In genomic region chr1:39220900-39221870, GRCh38 we compare ENCODE assay signal across 18 cellular contexts. TPM values are rescaled to one million over a fixed set of nuclear protein-coding genes. Genes with fewer than 3 reads are reported as not detected.
DNase-seq lines count a peak whose midpoint lies in the region; ATAC-seq, FAIRE-seq and TF ChIP-seq lines count a peak whose summit lies in the region.
"Had no signal": no experiment of that assay in that cellular context is flagged by ENCODE, and none has a peak within 500 bp of the region (broad histone marks: within the 10 kb centered on the region; RNA-seq: fewer than 3 reads in every experiment).

No MANE protein-coding gene starts in this region.

- POLR2A ChIA-PET in naive thymus-derived CD4-positive, alpha-beta T cell (lab: Charles Lee): interaction anchor here (0.5 to 3.2 kb wide), 13 partner anchors 9 to 802 kb away, joined by 3 to 20 read pairs (median 4); partner anchors contain the start of gene MACF1

- H3K36me3 Mint-ChIP-seq in activated CD4-positive, alpha-beta T cell treated with anti-CD3 and anti-CD28 coated beads, Interleukin-2, amount 10 ng/mL, durations not matched to agents 24 days and 14 days (ENCODE audit: low read depth): peaks cover 34% of the 10 kb centered on the region
- H3K36me3 Mint-ChIP-seq in chondrocyte (ENCODE audit: low read depth): no peaks in the 10 kb centered on the region
- peaks cover 5 to 36% (median 34%) of the 10 kb centered on the region in 5 donors for H3K36me3 Mint-ChIP-seq in naive thymus-derived CD4-positive, alpha-beta T cell

- no peak overlapping the region for H3K27ac ChIP-seq in naive thymus-derived CD4-positive, alpha-beta T cell (ENCODE audit: low read depth, low read length)
- H3K27ac ChIP-seq: tibial nerve had no signal

- FAIRE-seq in GM12892 (lab: Jason Lieb, UNC): no peak
- FAIRE-seq: endometrium had no signal

- no peaks in the 10 kb centered on the region for H3K27me3 ChIP-seq in naive thymus-derived CD4-positive, alpha-beta T cell (ENCODE audit: control insufficient read depth in 2 of 2, insufficient read depth in 2 of 2, low read length in 2 of 2)
- H3K27me3 ChIP-seq: tibial nerve had no signal

- no peak for DNase-seq in activated CD4-positive, alpha-beta T cell treated with anti-CD3 and anti-CD28 coated beads, Interleukin-2, amount 10 ng/mL, durations not matched to agents 24 days and 14 days
- DNase-seq in activated CD4-positive, alpha-beta T cell treated with anti-CD3 and anti-CD28 coated beads for 1 hour: no peak
- DNase-seq in HuH-7 (ENCODE audit: low spot score) (peak; percentile 36), chondrocyte (ENCODE audit: low spot score) (no peak), GM12892 (ENCODE audit: insufficient read length) (no peak), NCI-H2107 treated with DMSO at 0.1 percent for 48 hours (lab: John Stamatoyannopoulos, UW; ENCODE audit: unreplicated experiment) (no peak)
- no peak for DNase-seq in naive thymus-derived CD4-positive, alpha-beta T cell
- DNase-seq: 8988T; activated CD4-positive, CD25-positive, alpha-beta regulatory T cell treated with anti-CD3 and anti-CD28 coated beads, Interleukin-2, amount 50 U/mL, for 72 hours; C1 segment of cervical spinal cord; DMS79 treated with DMSO at 0.1 percent for 48 hours; left ventricle myocardium superior; NCI-H1417 treated with DMSO at 0.1 percent for 48 hours had no signal

- H3K36me3 ChIP-seq in naive thymus-derived CD4-positive, alpha-beta T cell (ENCODE audit: control insufficient read depth in 2 of 3, insufficient read depth in 3 of 3, low read length in 3 of 3): peaks cover 0 to 5% (median 0%) of the 10 kb centered on the region in 3 experiments
- H3K36me3 ChIP-seq: tibial nerve had no signal

- no peak for TF ChIP-seq POLR2A in GM12892 (IDR thresholded peaks at IDR 0.05; ENCODE audit: low read depth, low read length)

- no peak for ATAC-seq in naive thymus-derived CD4-positive, alpha-beta T cell
- ATAC-seq in GM21515 (IDR thresholded peaks at IDR 0.05; ENCODE audit: unreplicated experiment): no peak
- ATAC-seq: left ventricle myocardium superior; Right ventricle myocardium inferior; stimulated activated memory B cell treated with anti-CD40 and anti-IgM and Interleukin-4, amounts not matched to agents 10 μg/mL and 1 μg/mL and 100 μg/mL, for 72 hours had no signal

- H3K4me1 Mint-ChIP-seq in activated CD4-positive, alpha-beta T cell treated with anti-CD3 and anti-CD28 coated beads, Interleukin-2, amount 10 ng/mL, durations not matched to agents 24 days and 14 days: peaks cover 50% of the 10 kb centered on the region
- peaks cover 40% of the 10 kb centered on the region for H3K4me1 Mint-ChIP-seq in chondrocyte (ENCODE audit: low read depth)
- peaks cover 51 to 84% (median 73%) of the 10 kb centered on the region in 7 donors for H3K4me1 Mint-ChIP-seq in naive thymus-derived CD4-positive, alpha-beta T cell

- no peak for TF ChIP-seq CTCF in chondrocyte (IDR thresholded peaks at IDR 0.05)

- H3K27me3 Mint-ChIP-seq in activated CD4-positive, alpha-beta T cell treated with anti-CD3 and anti-CD28 coated beads, Interleukin-2, amount 10 ng/mL, durations not matched to agents 24 days and 14 days: no peaks in the 10 kb centered on the region
- no peaks in the 10 kb centered on the region for H3K27me3 Mint-ChIP-seq in chondrocyte (ENCODE audit: low read depth)
- no peaks in the 10 kb centered on the region for H3K27me3 Mint-ChIP-seq in naive thymus-derived CD4-positive, alpha-beta T cell
- H3K27me3 Mint-ChIP-seq: stimulated activated memory B cell treated with anti-CD40 and anti-IgM and Interleukin-4, amounts not matched to agents 10 μg/mL and 1 μg/mL and 100 μg/mL, for 72 hours had no signal

- CTCF ChIA-PET in naive thymus-derived CD4-positive, alpha-beta T cell (lab: Charles Lee): interaction anchor here (0.6 to 3.0 kb wide), 5 partner anchors 16 to 38 kb away, joined by 3 to 18 read pairs (median 3); no protein-coding TSS in a partner anchor

- H3K9me3 Mint-ChIP-seq in activated CD4-positive, alpha-beta T cell treated with anti-CD3 and anti-CD28 coated beads, Interleukin-2, amount 10 ng/mL, durations not matched to agents 24 days and 14 days: peaks cover 6% of the 10 kb centered on the region
- no peaks in the 10 kb centered on the region for H3K9me3 Mint-ChIP-seq in chondrocyte (ENCODE audit: low read depth)
- H3K9me3 Mint-ChIP-seq in naive thymus-derived CD4-positive, alpha-beta T cell: no peaks in the 10 kb centered on the region
- H3K9me3 Mint-ChIP-seq: stimulated activated memory B cell treated with anti-CD40 and anti-IgM and Interleukin-4, amounts not matched to agents 10 μg/mL and 1 μg/mL and 100 μg/mL, for 72 hours had no signal

- no peaks in the 10 kb centered on the region for H3K9me3 ChIP-seq in naive thymus-derived CD4-positive, alpha-beta T cell (ENCODE audit: control insufficient read depth in 2 of 3, low read length in 3 of 3)
- H3K9me3 ChIP-seq: tibial nerve had no signal

- H3K4me1 ChIP-seq in naive thymus-derived CD4-positive, alpha-beta T cell (ENCODE audit: control insufficient read depth in 2 of 2, insufficient read depth in 2 of 2, low read length in 2 of 2): peaks cover 37 to 42% of the 10 kb centered on the region in 2 donors

- no peak overlapping the region for H3K4me3 ChIP-seq in naive thymus-derived CD4-positive, alpha-beta T cell (ENCODE audit: low read length)
- H3K4me3 ChIP-seq: tibial nerve had no signal

- intact Hi-C loops in activated CD4-positive, alpha-beta T cell treated with anti-CD3 and anti-CD28 coated beads, Interleukin-2, amount 10 ng/mL, durations not matched to agents 24 days and 14 days (cut with micrococcal nuclease): no loop called here
- intact Hi-C loops in naive thymus-derived CD4-positive, alpha-beta T cell (cut with micrococcal nuclease): no loop called here

- peak overlapping the region; percentile 2 for H3K27ac Mint-ChIP-seq in activated CD4-positive, alpha-beta T cell treated with anti-CD3 and anti-CD28 coated beads, Interleukin-2, amount 10 ng/mL, durations not matched to agents 24 days and 14 days
- peak overlapping the region; percentile 34 for H3K27ac Mint-ChIP-seq in chondrocyte (ENCODE audit: unreplicated experiment)
- H3K27ac Mint-ChIP-seq in naive thymus-derived CD4-positive, alpha-beta T cell: peak overlapping the region; percentile 1 to 93 (median 51)
- H3K27ac Mint-ChIP-seq: stimulated activated memory B cell treated with anti-CD40 and anti-IgM and Interleukin-4, amounts not matched to agents 10 μg/mL and 1 μg/mL and 100 μg/mL, for 72 hours had no signal

- H3K4me3 Mint-ChIP-seq in activated CD4-positive, alpha-beta T cell treated with anti-CD3 and anti-CD28 coated beads, Interleukin-2, amount 10 ng/mL, durations not matched to agents 24 days and 14 days: no peak overlapping the region
- H3K4me3 Mint-ChIP-seq in chondrocyte (ENCODE audit: unreplicated experiment): no peak overlapping the region
- peak overlapping the region; percentile 17 to 69 (median 46) for H3K4me3 Mint-ChIP-seq in naive thymus-derived CD4-positive, alpha-beta T cell
- H3K4me3 Mint-ChIP-seq: stimulated activated memory B cell treated with anti-CD40 and anti-IgM and Interleukin-4, amounts not matched to agents 10 μg/mL and 1 μg/mL and 100 μg/mL, for 72 hours had no signal

RNA-seq across cellular contexts. Expression of gene MACF1, which starts 16.7 kb away (rescaled TPM):
- total RNA-seq in activated CD4-positive, alpha-beta T cell treated with anti-CD3 and anti-CD28 coated beads, Interleukin-2, amount 10 ng/mL, durations not matched to agents 24 days and 14 days: 203 and 204 TPM in 2 replicates
- total RNA-seq in chondrocyte: 377 to 446 TPM (median 386 TPM) in 3 replicates
- 100 to 1,000 TPM; 282 to 409 (median 335) TPM for total RNA-seq in naive thymus-derived CD4-positive, alpha-beta T cell
- 10 to 100 TPM; 21.2 to 90.3 TPM for polyA plus RNA-seq in naive thymus-derived CD4-positive, alpha-beta T cell
- polyA plus RNA-seq in GM12892 (2012; ENCODE audit: missing spikeins): 93.7 TPM

Comparison
In these comparisons a context has a peak if more than half of its experiments do, and no peak if none do; other contexts are left out.
1. H3K4me3 Mint-ChIP-seq: peak in naive thymus-derived CD4-positive, alpha-beta T cell (10 of 10); none in activated CD4-positive, alpha-beta T cell treated with anti-CD3 and anti-CD28 coated beads, Interleukin-2, amount 10 ng/mL, durations not matched to agents 24 days and 14 days (single experiment) and chondrocyte (single experiment).
2. Peak in every context shown above with its lines, with median percentiles within 50 percentile points of each other: H3K27ac Mint-ChIP-seq.